1 cellular context compared by ENCODE assay signal in genomic region chr1:42958488-42959317, GRCh38.
A peak's percentile ranks its signal among the peaks of the same experiment; 100 is the strongest.
TF ChIP-seq lines count a peak whose summit lies in the region.

SLC2A1 (minus strand) TSS chr1:42958868; CDS start chr1:42958651, 217 bp downstream.

TF ChIP-seq in HepG2, 621 proteins besides CTCF, POLR2A, EP300 and RAD21 (continued from another document and continues in another):
- TF ChIP-seq STAT6 (CRISPR knock-in tag; IDR thresholded peaks at IDR 0.05; ENCODE audit: borderline replicate concordance): no peak
- no peak for TF ChIP-seq NFE2 (CRISPR knock-in tag; IDR thresholded peaks at IDR 0.05)
- no peak for TF ChIP-seq RERE (CRISPR knock-in tag; IDR thresholded peaks at IDR 0.05; ENCODE audit: low read depth)
- TF ChIP-seq, protein P1, sequence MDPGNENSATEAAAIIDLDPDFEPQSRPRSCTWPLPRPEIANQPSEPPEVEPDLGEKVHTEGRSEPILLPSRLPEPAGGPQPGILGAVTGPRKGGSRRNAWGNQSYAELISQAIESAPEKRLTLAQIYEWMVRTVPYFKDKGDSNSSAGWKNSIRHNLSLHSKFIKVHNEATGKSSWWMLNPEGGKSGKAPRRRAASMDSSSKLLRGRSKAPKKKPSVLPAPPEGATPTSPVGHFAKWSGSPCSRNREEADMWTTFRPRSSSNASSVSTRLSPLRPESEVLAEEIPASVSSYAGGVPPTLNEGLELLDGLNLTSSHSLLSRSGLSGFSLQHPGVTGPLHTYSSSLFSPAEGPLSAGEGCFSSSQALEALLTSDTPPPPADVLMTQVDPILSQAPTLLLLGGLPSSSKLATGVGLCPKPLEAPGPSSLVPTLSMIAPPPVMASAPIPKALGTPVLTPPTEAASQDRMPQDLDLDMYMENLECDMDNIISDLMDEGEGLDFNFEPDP (CRISPR knock-in tag; conservative IDR thresholded peaks at IDR 0.05): 0 out of 2 replicates have a peak, but pooled peaks have one; percentile 39
- TF ChIP-seq FUBP1 (CRISPR knock-in tag; IDR thresholded peaks at IDR 0.05; ENCODE audit: borderline replicate concordance): no peak
- TF ChIP-seq, protein P2, sequence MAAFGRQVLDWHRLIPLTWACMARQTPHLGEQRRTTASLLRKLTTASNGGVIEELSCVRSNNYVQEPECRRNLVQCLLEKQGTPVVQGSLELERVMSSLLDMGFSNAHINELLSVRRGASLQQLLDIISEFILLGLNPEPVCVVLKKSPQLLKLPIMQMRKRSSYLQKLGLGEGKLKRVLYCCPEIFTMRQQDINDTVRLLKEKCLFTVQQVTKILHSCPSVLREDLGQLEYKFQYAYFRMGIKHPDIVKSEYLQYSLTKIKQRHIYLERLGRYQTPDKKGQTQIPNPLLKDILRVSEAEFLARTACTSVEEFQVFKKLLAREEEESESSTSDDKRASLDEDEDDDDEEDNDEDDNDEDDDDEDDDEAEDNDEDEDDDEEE (CRISPR knock-in tag; IDR thresholded peaks at IDR 0.05): peak; percentile 70; the same call in 1 of the 2 replicates
- TF ChIP-seq FOXA3 (CRISPR knock-in tag; IDR thresholded peaks at IDR 0.05): peak; percentile 39
- peak; percentile 81; the same call in 1 of the 2 replicates for TF ChIP-seq ZNF556 (CRISPR knock-in tag; IDR thresholded peaks at IDR 0.05; ENCODE audit: borderline replicate concordance)
- TF ChIP-seq HOXA3 (CRISPR knock-in tag; IDR thresholded peaks at IDR 0.05): 0 out of 2 replicates have a peak, but pooled peaks have one; percentile 25
- TF ChIP-seq GLI4 (CRISPR knock-in tag; IDR thresholded peaks at IDR 0.05; ENCODE audit: borderline replicate concordance): peak; percentile 70; the same call in 1 of the 2 replicates
- no peak for TF ChIP-seq ZNF513 (CRISPR knock-in tag; conservative IDR thresholded peaks at IDR 0.05)
- TF ChIP-seq MBNL3 (CRISPR knock-in tag; conservative IDR thresholded peaks at IDR 0.05): no peak
- peak; percentile 54; the same call in 1 of the 2 replicates for TF ChIP-seq PAXIP1 (CRISPR knock-in tag; conservative IDR thresholded peaks at IDR 0.05)
- peak; percentile 49; the same call in 1 of the 2 replicates for TF ChIP-seq MXD3 (CRISPR knock-in tag; IDR thresholded peaks at IDR 0.05)
- peak; percentile 40; the same call in 1 of the 2 replicates for TF ChIP-seq ZNF691 (CRISPR knock-in tag; IDR thresholded peaks at IDR 0.05; ENCODE audit: borderline replicate concordance, low read depth)
- TF ChIP-seq PHF21A (CRISPR knock-in tag; IDR thresholded peaks at IDR 0.05): peak; percentile 53; the same call in 1 of the 2 replicates
- no peak; the same call in 1 of the 2 replicates for TF ChIP-seq ZNF678 (CRISPR knock-in tag; IDR thresholded peaks at IDR 0.05)
- TF ChIP-seq POLR2G (IDR thresholded peaks at IDR 0.05; ENCODE audit: low read depth, low read length): peak; percentile 99
- peak; percentile 47 for TF ChIP-seq YY1 (IDR thresholded peaks at IDR 0.05; ENCODE audit: insufficient read depth, insufficient replicate concordance, low read depth, low read length)
- TF ChIP-seq RXRB (CRISPR knock-in tag; IDR thresholded peaks at IDR 0.05; ENCODE audit: borderline replicate concordance): peak; percentile 30; the same call in 1 of the 2 replicates
- peak; percentile 66; the same call in 1 of the 2 replicates for TF ChIP-seq ZNF232 (CRISPR knock-in tag; IDR thresholded peaks at IDR 0.05; ENCODE audit: borderline replicate concordance)
- no peak for TF ChIP-seq RARG (CRISPR knock-in tag; IDR thresholded peaks at IDR 0.05; ENCODE audit: low read depth)
- peak; percentile 54; the same call in 1 of the 2 replicates for TF ChIP-seq TP53 (CRISPR knock-in tag; conservative IDR thresholded peaks at IDR 0.05)
- TF ChIP-seq ZBTB21 (CRISPR knock-in tag; IDR thresholded peaks at IDR 0.05): no peak
- no peak for TF ChIP-seq SP1 (IDR thresholded peaks at IDR 0.05)
- TF ChIP-seq SP1 (CRISPR knock-in tag; IDR thresholded peaks at IDR 0.05): peak; percentile 83
- TF ChIP-seq TFE3 (CRISPR knock-in tag; IDR thresholded peaks at IDR 0.05): no peak; the same call in 1 of the 2 replicates
- TF ChIP-seq ZKSCAN1 (IDR thresholded peaks at IDR 0.05; ENCODE audit: low read length): no peak
- peak; percentile 88 for TF ChIP-seq ZNF547 (CRISPR knock-in tag; IDR thresholded peaks at IDR 0.05)
- TF ChIP-seq ZNF512 (CRISPR knock-in tag; IDR thresholded peaks at IDR 0.05): no peak
